Comparison of ENCODE assay signal across 8 cellular contexts in the genomic region with DNA sequence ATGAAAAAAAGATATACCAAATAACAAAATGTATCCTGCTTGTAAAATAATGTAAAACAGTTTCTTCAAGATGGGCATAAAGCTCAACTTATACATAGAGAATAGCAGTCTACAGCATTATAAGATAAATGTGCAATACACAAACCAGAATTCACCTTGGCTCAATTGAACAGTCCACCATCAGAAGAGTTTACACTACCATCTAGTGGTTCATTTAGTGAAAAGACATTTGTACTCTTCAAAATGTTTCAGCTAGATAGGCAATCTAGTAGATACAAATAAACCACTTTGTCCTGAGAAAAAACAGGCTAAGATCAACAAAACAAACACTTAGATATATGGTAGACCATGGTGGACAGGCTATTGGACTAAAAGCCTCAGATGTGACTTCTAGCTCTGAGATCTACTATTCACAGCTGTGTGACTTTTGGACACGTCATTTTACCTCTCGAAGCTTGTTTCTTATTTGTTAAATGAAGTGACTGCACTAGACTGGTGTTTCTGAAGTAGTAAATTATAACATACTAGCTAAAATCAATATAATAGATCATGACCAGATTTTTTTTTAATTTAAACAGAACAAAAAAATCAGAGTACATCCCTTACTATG.
DNase-seq lines count a peak whose midpoint lies in the region; ATAC-seq, FAIRE-seq and TF ChIP-seq lines count a peak whose summit lies in the region.

No MANE protein-coding gene starts in this region.

- TF ChIP-seq CTCF in AG04449 (IDR thresholded peaks at IDR 0.05; ENCODE audit: insufficient read depth, low read length, missing control alignments) (peak; percentile 28), WERI-Rb-1 (IDR thresholded peaks at IDR 0.05; ENCODE audit: low read depth, low read length) (no peak)

- H3K4me3 ChIP-seq in AG04449 (ENCODE audit: low read depth, low read length) (no peak overlapping the region), WERI-Rb-1 (ENCODE audit: low read depth, low read length) (no peak overlapping the region)

- peak; percentile 88 for FAIRE-seq in GM18507 (lab: Jason Lieb, UNC)

- no peaks in the 10 kb centered on the region for H3K9me3 ChIP-seq in WERI-Rb-1 (ENCODE audit: severe bottlenecking)

- H3K36me3 ChIP-seq in WERI-Rb-1 = no peaks in the 10 kb centered on the region

- no peak for ATAC-seq in HG03469 (IDR thresholded peaks at IDR 0.05; ENCODE audit: unreplicated experiment)

- POLR2A ChIA-PET in AG04449 (lab: Yijun Ruan, JAX) = no interaction called here

- H3K27ac ChIP-seq in WERI-Rb-1 = no peak overlapping the region

- H3K27me3 ChIP-seq in WERI-Rb-1 (ENCODE audit: insufficient read depth, low read depth, severe bottlenecking) = peaks cover 2% of the 10 kb centered on the region

- CTCF ChIA-PET in AG04449 (lab: Yijun Ruan, JAX) = interaction anchor here (0.7 to 4.1 kb wide), 27 partner anchors 8 to 513 kb away, joined by 3 to 65 read pairs (median 4); partner anchors contain the start of gene ERMP1

- no peak for DNase-seq in AG04449 (ENCODE audit: low read depth, low spot score)
- peak; percentile 12 for DNase-seq in GM18507 (ENCODE audit: extremely low spot score, insufficient read length, low read depth)
- DNase-seq in NCI-H446 (lab: John Stamatoyannopoulos, UW) = peak; percentile 29 to 59
- DNase-seq in dedifferentiated amniotic fluid mesenchymal stem cell (ENCODE audit: extremely low spot score) = peak; percentile 58
- peak; percentile 70 for DNase-seq in medulla oblongata (ENCODE audit: extremely low spot score)
- no peak for DNase-seq in WERI-Rb-1
- DNase-seq in activated gamma-delta T cell (lab: John Stamatoyannopoulos, UW) = no peak

Comparison
In these comparisons a context has a peak if more than half of its experiments do, and no peak if none do; other contexts are left out.
1. DNase-seq: peak in GM18507 (single experiment), NCI-H446 (2 of 2), dedifferentiated amniotic fluid mesenchymal stem cell (single experiment) and medulla oblongata (single experiment); none in AG04449 (single experiment), WERI-Rb-1 (single experiment) and activated gamma-delta T cell (single experiment).